ENCODE assay signal across 8 cellular contexts in genomic region chr16:65122974-65123845, GRCh38. TPM values are rescaled to one million over a fixed set of nuclear protein-coding genes. Genes with fewer than 3 reads are reported as not detected.
DNase-seq lines count a peak whose midpoint lies in the region; ATAC-seq lines count a peak whose summit lies in the region.

No MANE protein-coding gene starts in this region.

- H3K4me1 Mint-ChIP-seq in naive thymus-derived CD4-positive, alpha-beta T cell: peaks cover 0 to 9% (median 4%) of the 10 kb centered on the region in 7 donors

- no peak for ATAC-seq in naive thymus-derived CD4-positive, alpha-beta T cell
- no peak for ATAC-seq in GM18861 (IDR thresholded peaks at IDR 0.05; ENCODE audit: unreplicated experiment)
- ATAC-seq in GM19324 (IDR thresholded peaks at IDR 0.05; ENCODE audit: low FRiP score, unreplicated experiment): no peak

- no peaks in the 10 kb centered on the region for H3K9me3 ChIP-seq in naive thymus-derived CD4-positive, alpha-beta T cell (ENCODE audit: control insufficient read depth in 2 of 3, low read length in 3 of 3)

- intact Hi-C loops in naive thymus-derived CD4-positive, alpha-beta T cell (cut with micrococcal nuclease): no loop called here

- no peak overlapping the region for H3K4me3 Mint-ChIP-seq in naive thymus-derived CD4-positive, alpha-beta T cell

- H3K4me3 ChIP-seq in naive thymus-derived CD4-positive, alpha-beta T cell (ENCODE audit: low read length): no peak overlapping the region

- H3K36me3 ChIP-seq in naive thymus-derived CD4-positive, alpha-beta T cell (ENCODE audit: control insufficient read depth in 2 of 3, insufficient read depth in 3 of 3, low read length in 3 of 3): no peaks in the 10 kb centered on the region

- H3K4me1 ChIP-seq in naive thymus-derived CD4-positive, alpha-beta T cell (ENCODE audit: control insufficient read depth in 2 of 2, insufficient read depth in 2 of 2, low read length in 2 of 2): no peaks in the 10 kb centered on the region

- peak overlapping the region in 1 of 9 donors; percentile 39 for H3K27ac Mint-ChIP-seq in naive thymus-derived CD4-positive, alpha-beta T cell

- no peak overlapping the region for H3K27ac ChIP-seq in naive thymus-derived CD4-positive, alpha-beta T cell (ENCODE audit: low read depth, low read length)

- POLR2A ChIA-PET in naive thymus-derived CD4-positive, alpha-beta T cell (lab: Charles Lee): no interaction called here

- H3K36me3 Mint-ChIP-seq in naive thymus-derived CD4-positive, alpha-beta T cell: peaks cover 0 to 4% (median 0%) of the 10 kb centered on the region in 5 donors

- peak; percentile 74 for DNase-seq in AG20443 (ENCODE audit: low spot score)
- peak; percentile 49 for DNase-seq in SK-N-DZ (ENCODE audit: low spot score)
- DNase-seq in globus pallidus (ENCODE audit: low spot score): peak; percentile 41
- DNase-seq in nucleus accumbens (lab: John Stamatoyannopoulos, UW): peak in 39 of 56 donors; percentile 24 to 75 (median 54)
- DNase-seq in naive thymus-derived CD4-positive, alpha-beta T cell: no peak
- no peak for DNase-seq in activated CD4-positive, alpha-beta T cell treated with anti-CD3 and anti-CD28 coated beads, Interleukin-2, amount 50 U/mL, for 4 hours

- H3K27me3 ChIP-seq in naive thymus-derived CD4-positive, alpha-beta T cell (ENCODE audit: control insufficient read depth in 2 of 2, insufficient read depth in 2 of 2, low read length in 2 of 2): no peaks in the 10 kb centered on the region

- H3K9me3 Mint-ChIP-seq in naive thymus-derived CD4-positive, alpha-beta T cell: peaks cover 0 to 6% (median 0%) of the 10 kb centered on the region in 11 donors

- peaks cover 26 to 46% (median 32%) of the 10 kb centered on the region in 5 donors for H3K27me3 Mint-ChIP-seq in naive thymus-derived CD4-positive, alpha-beta T cell

- CTCF ChIA-PET in naive thymus-derived CD4-positive, alpha-beta T cell (lab: Charles Lee): no interaction called here

RNA-seq across cellular contexts. Expression of gene CDH11, which starts 1.3 kb away (rescaled TPM):
- polyA plus RNA-seq in SK-N-DZ (2014; cell fraction: cytosol; rRNA removed): 71.7 and 126 TPM in 2 replicates
- 43.4 and 75.2 TPM in 2 replicates for polyA plus RNA-seq in SK-N-DZ (2014; cell fraction: nucleus; rRNA removed)
- total RNA-seq in naive thymus-derived CD4-positive, alpha-beta T cell: not detected
- polyA plus RNA-seq in naive thymus-derived CD4-positive, alpha-beta T cell: not detected

Comparison
In these comparisons a context has a peak if more than half of its experiments do, and no peak if none do; other contexts are left out.
1. DNase-seq: peak in AG20443 (single experiment), SK-N-DZ (single experiment), globus pallidus (single experiment) and nucleus accumbens (39 of 56); none in naive thymus-derived CD4-positive, alpha-beta T cell (0 of 9) and activated CD4-positive, alpha-beta T cell treated with anti-CD3 and anti-CD28 coated beads, Interleukin-2, amount 50 U/mL, for 4 hours (0 of 2).